In genomic region chr1:36323636-36324321, GRCh38 we compare ENCODE assay signal across 8 cellular contexts. TPM values are rescaled to one million over a fixed set of nuclear protein-coding genes. Genes with fewer than 3 reads are reported as not detected.
DNase-seq lines count a peak whose midpoint lies in the region; ATAC-seq and TF ChIP-seq lines count a peak whose summit lies in the region.

A gene with protein sequence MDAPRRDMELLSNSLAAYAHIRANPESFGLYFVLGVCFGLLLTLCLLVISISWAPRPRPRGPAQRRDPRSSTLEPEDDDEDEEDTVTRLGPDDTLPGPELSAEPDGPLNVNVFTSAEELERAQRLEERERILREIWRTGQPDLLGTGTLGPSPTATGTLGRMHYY (minus strand): TSS chr1:36323645. CDS start chr1:36323037, 608 bp downstream.

- H2BK5ac ChIP-seq in mesenchymal stem cell (ENCODE audit: low read depth, low read length, poor library complexity, severe bottlenecking) = peak within 1 kb of the TSS; percentile 96

- peak; percentile 47 to 52 for ATAC-seq in activated CD4-positive, CD25-positive, alpha-beta regulatory T cell treated with anti-CD3 and anti-CD28 coated beads, Interleukin-2, amount 50 U/mL, for 24 hours
- no peak for ATAC-seq in GM18861 (IDR thresholded peaks at IDR 0.05; ENCODE audit: unreplicated experiment)

- peak; percentile 48 for DNase-seq in activated CD4-positive, alpha-beta T cell treated with anti-CD3 and anti-CD28 coated beads for 48 hours
- DNase-seq in activated CD4-positive, alpha-beta T cell treated with anti-CD3 and anti-CD28 coated beads for 1 hour = no peak
- DNase-seq in LNCaP clone FGC (ENCODE audit: low read depth) = no peak
- peak; percentile 92 for DNase-seq in mesenchymal stem cell
- DNase-seq in substantia nigra (lab: John Stamatoyannopoulos, UW) = peak in 29 of 49 donors; percentile 10 to 72 (median 33)

- peak within 1 kb of the TSS; percentile 33 for H2AFZ ChIP-seq in mesenchymal stem cell (ENCODE audit: low read depth, low read length)

- peaks cover 16% of the 10 kb centered on the region for H3K79me1 ChIP-seq in mesenchymal stem cell (replicated peaks; ENCODE audit: low read length, poor library complexity, severe bottlenecking)

- peak within 1 kb of the TSS; percentile 75 for H3K4me2 ChIP-seq in mesenchymal stem cell (ENCODE audit: low read length, poor library complexity, severe bottlenecking)

- H3K14ac ChIP-seq in mesenchymal stem cell (ENCODE audit: low read length in 2 of 2) = peak within 1 kb of the TSS; percentile 59 to 97

- no peak for TF ChIP-seq CTCF in LNCaP clone FGC (IDR thresholded peaks at IDR 0.05; ENCODE audit: control insufficient read depth, extremely low read depth, insufficient read depth)

- H3K27me3 ChIP-seq in mesenchymal stem cell (ENCODE audit: control insufficient read depth in 1 of 2, insufficient read depth in 1 of 2, low read length in 2 of 2) = no peaks in the 10 kb centered on the region

- peak within 1 kb of the TSS; percentile 84 for H4K91ac ChIP-seq in mesenchymal stem cell (ENCODE audit: low read length)

- H2BK120ac ChIP-seq in mesenchymal stem cell (ENCODE audit: low read depth, low read length) = peak within 1 kb of the TSS; percentile 96

- under 1% methylated on average over 24 of the region's 35 CpGs for WGBS in mesenchymal stem cell

- H3K36me3 ChIP-seq in mesenchymal stem cell (ENCODE audit: control insufficient read depth in 1 of 2, insufficient read depth in 2 of 2, low read depth in 1 of 2, low read length in 2 of 2) = peaks cover 4 to 26% of the 10 kb centered on the region in 2 experiments

- in situ Hi-C loops in endometrial microvascular endothelial cells (cut with HindIII; ENCODE audit: inconsistent ontology term, low pct_unique_long_range_greater_than_20kb, low sequenced_read_pairs) = no loop called here

- H3K23ac ChIP-seq in mesenchymal stem cell (ENCODE audit: low read length in 2 of 2) = peak within 1 kb of the TSS in 1 of 2 experiments; percentile 56

- peak within 1 kb of the TSS; percentile 94 to 98 for H3K18ac ChIP-seq in mesenchymal stem cell (ENCODE audit: low read depth in 1 of 2, low read length in 2 of 2)

- H3K4me3 ChIP-seq in LNCaP clone FGC (ENCODE audit: low read depth, low read length) = peak within 1 kb of the TSS; percentile 57
- peak within 1 kb of the TSS; percentile 79 to 87 for H3K4me3 ChIP-seq in mesenchymal stem cell (ENCODE audit: insufficient read depth in 1 of 2, low read depth in 1 of 2, low read length in 2 of 2)

- peak within 1 kb of the TSS; percentile 86 to 89 for H2BK12ac ChIP-seq in mesenchymal stem cell (ENCODE audit: low read length in 2 of 2)

- peak within 1 kb of the TSS; percentile 92 for H4K8ac ChIP-seq in mesenchymal stem cell (ENCODE audit: low read length)

- H2BK15ac ChIP-seq in mesenchymal stem cell (ENCODE audit: low read depth, poor library complexity, severe bottlenecking) = peak within 1 kb of the TSS; percentile 83

- peaks cover 49% of the 10 kb centered on the region for H3K4me1 ChIP-seq in mesenchymal stem cell (ENCODE audit: control insufficient read depth, insufficient read depth, low read depth, low read length)

- H2AK5ac ChIP-seq in mesenchymal stem cell (ENCODE audit: low read length, severe bottlenecking) = peak within 1 kb of the TSS; percentile 82

- H3K4ac ChIP-seq in mesenchymal stem cell (ENCODE audit: low read depth in 1 of 2, low read length in 2 of 2) = peak within 1 kb of the TSS; percentile 94 to 99

- H3K27ac ChIP-seq in mesenchymal stem cell (ENCODE audit: low read length, poor library complexity, severe bottlenecking) (peak within 1 kb of the TSS; percentile 99), substantia nigra (ENCODE audit: low read depth, low read length, poor library complexity, severe bottlenecking) (peak within 1 kb of the TSS; percentile 42)

- H3K9me3 ChIP-seq in mesenchymal stem cell (ENCODE audit: control insufficient read depth, low read length) = no peaks in the 10 kb centered on the region

- peak within 1 kb of the TSS; percentile 93 for H3K9ac ChIP-seq in mesenchymal stem cell (ENCODE audit: low read length)

RNA-seq across cellular contexts. Expression of the gene that starts here (rescaled TPM):
- total RNA-seq in endometrial microvascular endothelial cells (ENCODE audit: inconsistent ontology term) = 86.7 TPM
- polyA plus RNA-seq in mesenchymal stem cell (2013, experiment 1 of 2) = 129 TPM
- 133 TPM for polyA plus RNA-seq in mesenchymal stem cell (2013, experiment 2 of 2)

Comparison
In these comparisons a context has a peak if more than half of its experiments do, and no peak if none do; other contexts are left out.
1. DNase-seq: peak in activated CD4-positive, alpha-beta T cell treated with anti-CD3 and anti-CD28 coated beads for 48 hours (single experiment), mesenchymal stem cell (single experiment) and substantia nigra (29 of 49); none in activated CD4-positive, alpha-beta T cell treated with anti-CD3 and anti-CD28 coated beads for 1 hour (single experiment) and LNCaP clone FGC (single experiment).